In the genomic region with DNA sequence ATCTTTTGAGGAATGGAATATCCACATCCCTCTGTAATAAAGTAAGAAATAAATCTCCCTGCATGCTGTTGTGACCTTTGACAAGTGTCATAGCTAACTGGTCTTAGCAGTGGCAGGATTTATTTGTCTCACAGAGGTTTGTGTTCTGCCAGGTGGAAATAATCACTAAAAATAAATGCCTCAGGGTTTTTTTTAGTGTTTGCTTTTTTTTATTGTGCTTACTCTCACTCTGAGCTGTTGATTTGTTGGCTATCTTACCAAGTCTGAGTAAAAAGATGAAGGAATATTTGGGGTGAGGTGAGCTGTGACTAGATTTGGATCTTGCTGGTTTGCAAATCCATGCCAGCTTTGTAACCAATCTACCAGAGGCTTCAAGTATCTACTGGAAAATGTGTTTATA, we compare ENCODE assay signal across 24 cellular contexts.
"Had no signal": no experiment of that assay in that cellular context is flagged by ENCODE, and none has a peak within 500 bp of the region (broad histone marks: within the 10 kb centered on the region; RNA-seq: fewer than 3 reads in every experiment).

No MANE protein-coding gene starts in this region.

- H3K27ac ChIP-seq: brain microvascular endothelial cell, cardiac muscle cell, SK-N-MC, WERI-Rb-1 had no signal

- DNase-seq: activated CD4-positive, alpha-beta T cell treated with anti-CD3 and anti-CD28 coated beads for 4 hours; activated CD8-positive, alpha-beta memory T cell treated with anti-CD3 and anti-CD28 coated beads, Interleukin-2, amount 50 U/mL, for 4 hours; activated CD8-positive, alpha-beta T cell treated with anti-CD3 and anti-CD28 coated beads for 36 hours; activated gamma-delta T cell treated with Interleukin-2 at 50 U/mL for 16 hours; activated naive CD4-positive, alpha-beta T cell treated with anti-CD3 and anti-CD28 coated beads, Interleukin-2, amount 10 ng/mL, durations not matched to agents 7 days and 5 days; activated naive CD8-positive, alpha-beta T cell treated with anti-CD3 and anti-CD28 coated beads for 36 hours; activated T-cell treated with anti-CD3 and anti-CD28 coated beads, Interleukin-2, amount 50 U/mL, for 72 hours; brain microvascular endothelial cell; Karpas-422; NCI-H1048; NCI-H1694; NCI-H2029 treated with DMSO at 0.1 percent for 48 hours; NCI-H345; NCI-H510A treated with DMSO at 0.1 percent for 48 hours; NCI-H69; NK-92 treated with Interleukin-12 subunit alpha and Interleukin-12 subunit beta, amount 100 ng/mL, for 24 hours; OCI-M1; SIG-M5; T-cell; WERI-Rb-1 had no signal

- FAIRE-seq: K562, RCC 7860 had no signal
